8 cellular contexts compared by ENCODE assay signal in genomic region chr20:23620670-23621386, GRCh38. TPM values are rescaled to one million over a fixed set of nuclear protein-coding genes. Genes with fewer than 3 reads are reported as not detected.
"Had no signal": no experiment of that assay in that cellular context is flagged by ENCODE, and none has a peak within 500 bp of the region (broad histone marks: within the 10 kb centered on the region; RNA-seq: fewer than 3 reads in every experiment).

No MANE protein-coding gene starts in this region.

RNA-seq across cellular contexts. Expression of gene CST9, which starts 15.1 kb away (rescaled TPM):
- total RNA-seq: HT1080, K562, M059J, OCI-LY7, PC-3, Right ventricle myocardium inferior, SJCRH30 had no signal
- polyA plus RNA-seq: IgD-negative memory B cell, K562 had no signal

RNA-seq across cellular contexts. Expression of gene CST3, which starts 16.9 kb away (rescaled TPM):
- total RNA-seq: OCI-LY7 had no signal

RNA-seq across cellular contexts. Expression of gene CST9L, which starts 52.5 kb away (rescaled TPM):
- total RNA-seq: HT1080, K562, M059J, OCI-LY7, PC-3, Right ventricle myocardium inferior, SJCRH30 had no signal
- polyA plus RNA-seq: IgD-negative memory B cell, K562 had no signal
